Comparison of ENCODE assay signal across 1 cellular context in the genomic region with DNA sequence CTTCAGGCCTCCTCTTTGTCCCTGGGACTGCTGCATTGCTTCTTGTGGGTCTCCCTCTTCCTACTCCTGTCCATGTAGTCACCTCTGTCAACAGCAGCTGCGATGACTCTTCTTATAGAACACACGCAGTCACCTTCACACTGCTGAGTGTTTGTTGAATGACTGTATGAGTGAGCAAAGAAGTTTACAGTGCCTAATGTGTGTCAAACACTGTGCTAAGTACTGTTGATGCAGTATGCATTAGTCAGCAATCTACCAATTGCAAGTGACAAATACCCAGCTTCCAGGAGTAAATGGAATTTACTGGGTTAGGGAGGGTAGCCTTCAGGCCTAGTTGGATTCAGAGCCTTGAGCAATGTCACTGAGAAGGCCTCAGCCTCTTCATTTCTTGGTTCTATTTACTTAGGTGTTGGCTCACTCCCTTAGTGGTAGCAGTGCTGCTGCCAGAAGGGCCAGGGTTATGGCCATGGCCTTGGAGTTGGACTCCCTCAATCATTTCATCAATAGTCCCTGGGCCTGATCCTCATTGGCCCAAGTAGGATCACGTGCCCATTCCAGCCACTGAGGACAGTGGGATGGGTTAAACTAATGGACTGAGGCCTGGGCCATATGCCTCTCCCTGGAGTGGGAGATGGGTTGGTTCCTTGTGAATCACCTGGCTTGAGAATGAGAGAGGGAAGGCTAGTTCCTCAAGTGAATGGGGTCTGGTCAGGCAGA.
TF ChIP-seq lines count a peak whose summit lies in the region.

No MANE protein-coding gene starts in this region.

TF ChIP-seq in SK-N-SH treated with all-trans-retinoic acid at 6 μM for 48 hours, 23 proteins besides CTCF, POLR2A, EP300 and RAD21 (continued from another document):
- TF ChIP-seq, protein P1, sequence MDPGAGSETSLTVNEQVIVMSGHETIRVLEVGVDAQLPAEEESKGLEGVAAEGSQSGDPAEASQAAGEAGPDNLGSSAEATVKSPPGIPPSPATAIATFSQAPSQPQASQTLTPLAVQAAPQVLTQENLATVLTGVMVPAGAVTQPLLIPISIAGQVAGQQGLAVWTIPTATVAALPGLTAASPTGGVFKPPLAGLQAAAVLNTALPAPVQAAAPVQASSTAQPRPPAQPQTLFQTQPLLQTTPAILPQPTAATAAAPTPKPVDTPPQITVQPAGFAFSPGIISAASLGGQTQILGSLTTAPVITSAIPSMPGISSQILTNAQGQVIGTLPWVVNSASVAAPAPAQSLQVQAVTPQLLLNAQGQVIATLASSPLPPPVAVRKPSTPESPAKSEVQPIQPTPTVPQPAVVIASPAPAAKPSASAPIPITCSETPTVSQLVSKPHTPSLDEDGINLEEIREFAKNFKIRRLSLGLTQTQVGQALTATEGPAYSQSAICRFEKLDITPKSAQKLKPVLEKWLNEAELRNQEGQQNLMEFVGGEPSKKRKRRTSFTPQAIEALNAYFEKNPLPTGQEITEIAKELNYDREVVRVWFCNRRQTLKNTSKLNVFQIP (CRISPR knock-in tag; IDR thresholded peaks at IDR 0.05; ENCODE audit: borderline replicate concordance, low read depth): no peak
- TF ChIP-seq ZNF8 (CRISPR knock-in tag; IDR thresholded peaks at IDR 0.05): no peak
- no peak for TF ChIP-seq ESRRG (CRISPR knock-in tag; IDR thresholded peaks at IDR 0.05)
- TF ChIP-seq ZC3H10 (CRISPR knock-in tag; IDR thresholded peaks at IDR 0.05): no peak
- no peak for TF ChIP-seq ZNF565 (CRISPR knock-in tag; conservative IDR thresholded peaks at IDR 0.05; ENCODE audit: low read depth)
- TF ChIP-seq ISL1 (CRISPR knock-in tag; IDR thresholded peaks at IDR 0.05): no peak
- TF ChIP-seq TCF4 (CRISPR knock-in tag; IDR thresholded peaks at IDR 0.05; ENCODE audit: borderline replicate concordance): no peak
- TF ChIP-seq RARB (CRISPR knock-in tag; IDR thresholded peaks at IDR 0.05): no peak
- TF ChIP-seq TOX (CRISPR knock-in tag; IDR thresholded peaks at IDR 0.05; ENCODE audit: borderline replicate concordance): no peak
- TF ChIP-seq ZFP3 (CRISPR knock-in tag; IDR thresholded peaks at IDR 0.05): no peak
